16 cellular contexts compared by ENCODE assay signal in the genomic region with DNA sequence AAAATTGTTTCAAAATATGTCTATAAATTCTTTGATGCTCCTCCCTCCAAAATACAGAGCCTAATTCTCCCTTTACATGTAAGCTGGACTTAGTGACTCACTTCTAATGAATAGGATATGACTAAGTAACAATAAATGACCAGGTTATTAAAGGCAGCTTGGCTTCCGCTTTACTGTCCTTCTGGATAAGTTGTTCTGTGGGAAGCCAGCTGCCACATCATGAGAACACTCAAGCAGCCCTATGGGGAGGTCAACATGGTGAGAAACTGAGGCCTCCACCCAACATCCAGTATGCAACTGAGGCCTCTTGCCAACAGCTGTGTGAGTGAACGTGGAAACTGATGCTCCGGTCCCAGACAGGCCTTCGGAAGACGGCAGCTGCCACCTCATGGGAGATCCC.
A peak's percentile ranks its signal among the peaks of the same experiment; 100 is the strongest.
DNase-seq lines count a peak whose midpoint lies in the region; ATAC-seq and TF ChIP-seq lines count a peak whose summit lies in the region.
"Had no signal": no experiment of that assay in that cellular context is flagged by ENCODE, and none has a peak within 500 bp of the region (broad histone marks: within the 10 kb centered on the region; RNA-seq: fewer than 3 reads in every experiment).

No MANE protein-coding gene starts in this region.

- no peaks in the 10 kb centered on the region for H3K4me1 Mint-ChIP-seq in CD4-positive, alpha-beta memory T cell

- H3K9me3 Mint-ChIP-seq in CD4-positive, alpha-beta memory T cell, result peaks cover 0 to 2% (median 0%) of the 10 kb centered on the region in 8 donors
- H3K9me3 Mint-ChIP-seq: type B pancreatic cell had no signal

- no peak overlapping the region for H3K4me3 Mint-ChIP-seq in CD4-positive, alpha-beta memory T cell
- H3K4me3 Mint-ChIP-seq: type B pancreatic cell had no signal

- H3K4me3 ChIP-seq in RWPE2 (ENCODE audit: severe bottlenecking) (no peak overlapping the region), psoas muscle (no peak overlapping the region), gastrocnemius medialis (no peak overlapping the region)
- no peak overlapping the region for H3K4me3 ChIP-seq in CD4-positive, alpha-beta memory T cell (ENCODE audit: low read length in 2 of 2)
- H3K4me3 ChIP-seq: dorsolateral prefrontal cortex had no signal

- in situ Hi-C loops in gastrocnemius medialis (cut with MboI; ENCODE audit: low sequenced_read_pairs in 4 of 4), result no loop called here

- H3K36me3 Mint-ChIP-seq in CD4-positive, alpha-beta memory T cell, result no peaks in the 10 kb centered on the region

- intact Hi-C loops in psoas muscle (cut with DNase I), result no loop called here
- intact Hi-C loops in CD4-positive, alpha-beta memory T cell (cut with micrococcal nuclease), result no loop called here
- intact Hi-C loops in gastrocnemius medialis (cut with DNase I; ENCODE audit: low total_unique reads), result no loop called here

- H3K36me3 ChIP-seq in RWPE2 (ENCODE audit: low read depth), result no peaks in the 10 kb centered on the region
- peaks cover 0 to 6% of the 10 kb centered on the region in 2 donors for H3K36me3 ChIP-seq in psoas muscle (ENCODE audit: insufficient read depth in 1 of 2, low read depth in 1 of 2)
- no peaks in the 10 kb centered on the region for H3K36me3 ChIP-seq in CD4-positive, alpha-beta memory T cell (ENCODE audit: insufficient read depth, low read length)
- no peaks in the 10 kb centered on the region for H3K36me3 ChIP-seq in gastrocnemius medialis

- no peaks in the 10 kb centered on the region for H3K27me3 ChIP-seq in RWPE2 (ENCODE audit: insufficient read depth, poor library complexity, severe bottlenecking)
- peaks cover 0 to 2% (median 0%) of the 10 kb centered on the region in 3 donors for H3K27me3 ChIP-seq in psoas muscle (ENCODE audit: insufficient read depth in 3 of 3, low read length in 2 of 3)
- H3K27me3 ChIP-seq in CD4-positive, alpha-beta memory T cell (ENCODE audit: insufficient read depth, low read length), result no peaks in the 10 kb centered on the region
- H3K27me3 ChIP-seq in gastrocnemius medialis, result no peaks in the 10 kb centered on the region
- H3K27me3 ChIP-seq: dorsolateral prefrontal cortex had no signal

- peak overlapping the region; percentile 73 for H3K27ac ChIP-seq in RWPE2 (ENCODE audit: poor library complexity, severe bottlenecking)
- H3K27ac ChIP-seq in psoas muscle, result no peak overlapping the region
- no peak overlapping the region for H3K27ac ChIP-seq in CD4-positive, alpha-beta memory T cell (ENCODE audit: low read depth, low read length)
- no peak overlapping the region for H3K27ac ChIP-seq in gastrocnemius medialis
- H3K27ac ChIP-seq: dorsolateral prefrontal cortex had no signal

- 70 to 80% (median 77%) methylated on average over 5 of the region's 5 CpGs for WGBS in psoas muscle, 3 donors

- CTCF ChIA-PET in CD4-positive, alpha-beta memory T cell (lab: Charles Lee; ENCODE audit: partially characterized antibody), result interaction anchor here (1.5 to 3.8 kb wide), 2 partner anchors 17 to 20 kb away, joined by 5 to 15 read pairs; no protein-coding TSS in a partner anchor

- DNase-seq in EH (ENCODE audit: low read depth), result peak; percentile 90
- DNase-seq in RWPE2 (ENCODE audit: low spot score), result no peak
- peak; percentile 12 for DNase-seq in fibroblast of gingiva (ENCODE audit: low read depth)
- DNase-seq in psoas muscle, result no peak
- no peak for DNase-seq in CD4-positive, alpha-beta memory T cell
- DNase-seq in gastrocnemius medialis, result no peak
- DNase-seq in LoVo (ENCODE audit: low spot score), result no peak
- DNase-seq: activated CD4-positive, alpha-beta T cell treated with anti-CD3 and anti-CD28 coated beads for 1 hour; activated T-cell treated with anti-CD3 and anti-CD28 coated beads, Interleukin-2, amount 50 U/mL, for 1 hour; C1 segment of cervical spinal cord; dorsolateral prefrontal cortex; islet precursor cell; NCI-H1105 treated with DMSO at 0.1 percent for 48 hours; stimulated activated CD4-positive, alpha-beta T cell treated with anti-CD3 and anti-CD28 coated beads, Interleukin-2, amount 100 ng/mL, for 48 hours had no signal

- H3K27me3 Mint-ChIP-seq in CD4-positive, alpha-beta memory T cell, result peaks cover 1 to 3% of the 10 kb centered on the region in 2 donors
- H3K27me3 Mint-ChIP-seq: type B pancreatic cell had no signal

- no peak for TF ChIP-seq POLR2A in gastrocnemius medialis (IDR thresholded peaks at IDR 0.05)

- no peak overlapping the region for H3K27ac Mint-ChIP-seq in CD4-positive, alpha-beta memory T cell
- H3K27ac Mint-ChIP-seq: type B pancreatic cell had no signal

- H3K4me1 ChIP-seq in RWPE2 (ENCODE audit: insufficient read depth, poor library complexity, severe bottlenecking) (peaks cover 25% of the 10 kb centered on the region), psoas muscle (no peaks in the 10 kb centered on the region), gastrocnemius medialis (no peaks in the 10 kb centered on the region)
- no peaks in the 10 kb centered on the region for H3K4me1 ChIP-seq in CD4-positive, alpha-beta memory T cell (ENCODE audit: insufficient read depth, low read length)

- TF ChIP-seq CTCF in RWPE2 (IDR thresholded peaks at IDR 0.05; ENCODE audit: poor library complexity, severe bottlenecking), result no peak
- TF ChIP-seq CTCF in psoas muscle (IDR thresholded peaks at IDR 0.05), result no peak
- TF ChIP-seq CTCF in gastrocnemius medialis (IDR thresholded peaks at IDR 0.05 in 4 of 5, conservative IDR thresholded peaks at IDR 0.05 in 1 of 5), result no peak

- POLR2A ChIA-PET in CD4-positive, alpha-beta memory T cell (lab: Charles Lee; ENCODE audit: partially characterized antibody), result no interaction called here

- peak; percentile 93 for ATAC-seq in RWPE2 (ENCODE audit: low read depth)
- peak; percentile 42 to 84 (median 61) for ATAC-seq in psoas muscle
- no peak for ATAC-seq in GM21576 (IDR thresholded peaks at IDR 0.05; ENCODE audit: unreplicated experiment)
- ATAC-seq in gastrocnemius medialis, result no peak

- H3K9me3 ChIP-seq in RWPE2 (ENCODE audit: severe bottlenecking) (no peaks in the 10 kb centered on the region), psoas muscle (no peaks in the 10 kb centered on the region), gastrocnemius medialis (no peaks in the 10 kb centered on the region)
- no peaks in the 10 kb centered on the region for H3K9me3 ChIP-seq in CD4-positive, alpha-beta memory T cell (ENCODE audit: control insufficient read depth in 1 of 2, low read length in 2 of 2)

Comparison
In these comparisons a context has a peak if more than half of its experiments do, and no peak if none do; other contexts are left out.
1. DNase-seq: peak in EH (single experiment) and fibroblast of gingiva (single experiment); none in RWPE2 (single experiment), psoas muscle (0 of 2), CD4-positive, alpha-beta memory T cell (0 of 5), gastrocnemius medialis (0 of 2) and LoVo (single experiment).
2. ATAC-seq: peak in RWPE2 (single experiment) and psoas muscle (4 of 4); none in GM21576 (single experiment) and gastrocnemius medialis (0 of 2).